ENCODE assay signal across 22 cellular contexts in genomic region chr17:80922580-80923160, GRCh38.
"Had no signal": no experiment of that assay in that cellular context is flagged by ENCODE, and none has a peak within 500 bp of the region (broad histone marks: within the 10 kb centered on the region; RNA-seq: fewer than 3 reads in every experiment).

No MANE protein-coding gene starts in this region.

- H3K27ac ChIP-seq: breast epithelium, neutrophil, psoas muscle, right atrium auricular region had no signal

- ATAC-seq: left ventricle myocardium superior, natural killer cell, psoas muscle, WTC11 had no signal

- H3K4me3 ChIP-seq: breast epithelium, ovary, psoas muscle, right atrium auricular region had no signal

- H3K27me3 Mint-ChIP-seq: activated naive CD8-positive, alpha-beta T cell; type B pancreatic cell had no signal

- H3K4me1 Mint-ChIP-seq: immature natural killer cell, natural killer cell had no signal

- H3K4me1 ChIP-seq: breast epithelium, psoas muscle had no signal

- H3K36me3 ChIP-seq: breast epithelium, ovary had no signal

- H3K9me3 ChIP-seq: breast epithelium, neutrophil, ovary, psoas muscle, right atrium auricular region had no signal

- DNase-seq: activated gamma-delta T cell treated with Interleukin-2 at 50 U/mL for 16 hours; amniotic stem cell; cortex of kidney; endodermal cell; immature natural killer cell; kidney glomerular epithelial cell; left ventricle myocardium superior; mammary epithelial cell; midbrain; natural killer cell; stimulated activated CD4-positive, alpha-beta T cell treated with anti-CD3 and anti-CD28 coated beads, Interleukin-1b, Interleukin-23, amount 100 ng/mL, for 48 hours; T1000 had no signal

- H3K36me3 Mint-ChIP-seq: natural killer cell, WTC11 had no signal

- H3K27me3 ChIP-seq: breast epithelium, neutrophil, ovary, right atrium auricular region had no signal

- H3K27ac Mint-ChIP-seq: activated naive CD8-positive, alpha-beta T cell; activated T-helper 1 cell treated with anti-CD3 and anti-CD28 coated beads, Interleukin-12 subunit alpha, Interleukin-12 subunit beta, Interleukin-2, Interleukin-4 antibody, amounts not matched to agents 30 ng/mL and 10 ng/mL and 1 ng/mL, durations not matched to agents 14 hours and 24 hours and 36 hours; endodermal cell; immature natural killer cell; natural killer cell; T-helper 1 cell treated with Interleukin-12 subunit alpha and Interleukin-12 subunit beta and Interleukin-4 antibody, amounts not matched to agents 30 μg/mL and 1 μg/mL, for 36 hours; type B pancreatic cell; WTC11 had no signal

- H3K4me3 Mint-ChIP-seq: activated naive CD8-positive, alpha-beta T cell; activated T-helper 1 cell treated with anti-CD3 and anti-CD28 coated beads, Interleukin-12 subunit alpha, Interleukin-12 subunit beta, Interleukin-2, Interleukin-4 antibody, amounts not matched to agents 30 ng/mL and 10 ng/mL and 1 ng/mL, durations not matched to agents 14 hours and 24 hours and 36 hours; endodermal cell; immature natural killer cell; natural killer cell; T-helper 1 cell treated with Interleukin-12 subunit alpha and Interleukin-12 subunit beta and Interleukin-4 antibody, amounts not matched to agents 30 μg/mL and 1 μg/mL, for 36 hours; type B pancreatic cell; WTC11 had no signal

- H3K9me3 Mint-ChIP-seq: activated T-helper 1 cell treated with anti-CD3 and anti-CD28 coated beads, Interleukin-12 subunit alpha, Interleukin-12 subunit beta, Interleukin-2, Interleukin-4 antibody, amounts not matched to agents 30 ng/mL and 10 ng/mL and 1 ng/mL, durations not matched to agents 14 hours and 24 hours and 36 hours; endodermal cell; immature natural killer cell; natural killer cell; T-helper 1 cell treated with Interleukin-12 subunit alpha and Interleukin-12 subunit beta and Interleukin-4 antibody, amounts not matched to agents 30 μg/mL and 1 μg/mL, for 36 hours; type B pancreatic cell; WTC11 had no signal
